ENCODE assay signal across 9 cellular contexts in genomic region chr11:118180300-118180703, GRCh38. TPM values are rescaled to one million over a fixed set of nuclear protein-coding genes. Genes with fewer than 3 reads are reported as not detected.
DNase-seq lines count a peak whose midpoint lies in the region; ATAC-seq, FAIRE-seq and TF ChIP-seq lines count a peak whose summit lies in the region.
"Had no signal": no experiment of that assay in that cellular context is flagged by ENCODE, and none has a peak within 500 bp of the region (broad histone marks: within the 10 kb centered on the region; RNA-seq: fewer than 3 reads in every experiment).

No MANE protein-coding gene starts in this region.

- FAIRE-seq in bronchial epithelial cell (lab: Jason Lieb, UNC), result no peak

- no peak overlapping the region for H3K4me3 ChIP-seq in bronchial epithelial cell (ENCODE audit: low read depth, low read length)

- no peaks in the 10 kb centered on the region for H3K36me3 Mint-ChIP-seq in activated naive CD4-positive, alpha-beta T cell treated with anti-CD3 and anti-CD28 coated beads, Interleukin-2, amount 10 ng/mL, durations not matched to agents 7 days and 5 days

- no peaks in the 10 kb centered on the region for H3K27me3 ChIP-seq in bronchial epithelial cell (ENCODE audit: control insufficient read depth, insufficient read depth, low read length)

- H3K9me3 Mint-ChIP-seq in activated naive CD4-positive, alpha-beta T cell treated with anti-CD3 and anti-CD28 coated beads, Interleukin-2, amount 10 ng/mL, durations not matched to agents 7 days and 5 days, result no peaks in the 10 kb centered on the region

- CTCF ChIA-PET in activated naive CD4-positive, alpha-beta T cell treated with anti-CD3 and anti-CD28 coated beads, Interleukin-2, amount 10 ng/mL, durations not matched to agents 7 days and 5 days (lab: Charles Lee), result interaction anchor here (0.8 to 3.4 kb wide), 5 partner anchors 9 to 407 kb away, joined by 3 to 29 read pairs (median 5); no protein-coding TSS in a partner anchor

- ATAC-seq in HG03354 (IDR thresholded peaks at IDR 0.05; ENCODE audit: poor library complexity, severe bottlenecking, unreplicated experiment), result no peak

- no peak overlapping the region for H3K27ac Mint-ChIP-seq in activated naive CD4-positive, alpha-beta T cell treated with anti-CD3 and anti-CD28 coated beads, Interleukin-2, amount 10 ng/mL, durations not matched to agents 7 days and 5 days

- H3K36me3 ChIP-seq in bronchial epithelial cell (ENCODE audit: control insufficient read depth, insufficient read depth, low read length), result no peaks in the 10 kb centered on the region

- no peak overlapping the region for H3K4me3 Mint-ChIP-seq in activated naive CD4-positive, alpha-beta T cell treated with anti-CD3 and anti-CD28 coated beads, Interleukin-2, amount 10 ng/mL, durations not matched to agents 7 days and 5 days

- TF ChIP-seq CTCF in bronchial epithelial cell (IDR thresholded peaks at IDR 0.05; ENCODE audit: insufficient read depth, low read length, severe bottlenecking), result no peak

- DNase-seq in activated naive CD4-positive, alpha-beta T cell treated with anti-CD3 and anti-CD28 coated beads, Interleukin-2, amount 10 ng/mL, durations not matched to agents 7 days and 5 days, result peak; percentile 32
- no peak for DNase-seq in activated naive CD4-positive, alpha-beta T cell (lab: John Stamatoyannopoulos, UW)
- DNase-seq in bronchial epithelial cell (ENCODE audit: low read depth) (peak; percentile 58), left kidney (ENCODE audit: low read depth, low spot score) (peak; percentile 92), ureter (ENCODE audit: low spot score) (peak; percentile 57), NCI-H510A (lab: John Stamatoyannopoulos, UW) (no peak)
- DNase-seq in stimulated activated CD4-positive, alpha-beta T cell treated with anti-CD3 and anti-CD28 coated beads, Interleukin-15, amount 100 ng/mL, for 24 hours, result no peak
- DNase-seq: DMS53 had no signal

- H3K27me3 Mint-ChIP-seq in activated naive CD4-positive, alpha-beta T cell treated with anti-CD3 and anti-CD28 coated beads, Interleukin-2, amount 10 ng/mL, durations not matched to agents 7 days and 5 days, result peaks cover 68% of the 10 kb centered on the region

- H3K4me1 Mint-ChIP-seq in activated naive CD4-positive, alpha-beta T cell treated with anti-CD3 and anti-CD28 coated beads, Interleukin-2, amount 10 ng/mL, durations not matched to agents 7 days and 5 days, result no peaks in the 10 kb centered on the region

RNA-seq across cellular contexts. Expression of gene SCN2B, which starts 3.9 kb away (rescaled TPM):
- under 0.01 and 0.13 TPM in 2 replicates for total RNA-seq in bronchial epithelial cell
- 0.18 TPM for total RNA-seq in ureter

RNA-seq across cellular contexts. Expression of gene SCN4B, which starts 27.7 kb away (rescaled TPM):
- total RNA-seq in bronchial epithelial cell, result 0.53 and 1.2 TPM in 2 replicates
- 1.4 TPM for total RNA-seq in ureter

RNA-seq across cellular contexts. Expression of gene JAML, which starts 44.5 kb away (rescaled TPM):
- total RNA-seq in bronchial epithelial cell (0.13 TPM in 1 of 2 replicates, not detected in the other), ureter (13.9 TPM)

Comparison
In these comparisons a context has a peak if more than half of its experiments do, and no peak if none do; other contexts are left out.
1. DNase-seq: peak in activated naive CD4-positive, alpha-beta T cell treated with anti-CD3 and anti-CD28 coated beads, Interleukin-2, amount 10 ng/mL, durations not matched to agents 7 days and 5 days (single experiment), bronchial epithelial cell (single experiment), left kidney (single experiment) and ureter (single experiment); none in activated naive CD4-positive, alpha-beta T cell (0 of 4), NCI-H510A (single experiment) and stimulated activated CD4-positive, alpha-beta T cell treated with anti-CD3 and anti-CD28 coated beads, Interleukin-15, amount 100 ng/mL, for 24 hours (single experiment).
2. RNA of gene JAML, which starts 44.5 kb away (total RNA-seq): 13.9 TPM in ureter (single experiment); 0.13 TPM in bronchial epithelial cell; every median in the first group is over 10 times any median in the second.